In the genomic region with DNA sequence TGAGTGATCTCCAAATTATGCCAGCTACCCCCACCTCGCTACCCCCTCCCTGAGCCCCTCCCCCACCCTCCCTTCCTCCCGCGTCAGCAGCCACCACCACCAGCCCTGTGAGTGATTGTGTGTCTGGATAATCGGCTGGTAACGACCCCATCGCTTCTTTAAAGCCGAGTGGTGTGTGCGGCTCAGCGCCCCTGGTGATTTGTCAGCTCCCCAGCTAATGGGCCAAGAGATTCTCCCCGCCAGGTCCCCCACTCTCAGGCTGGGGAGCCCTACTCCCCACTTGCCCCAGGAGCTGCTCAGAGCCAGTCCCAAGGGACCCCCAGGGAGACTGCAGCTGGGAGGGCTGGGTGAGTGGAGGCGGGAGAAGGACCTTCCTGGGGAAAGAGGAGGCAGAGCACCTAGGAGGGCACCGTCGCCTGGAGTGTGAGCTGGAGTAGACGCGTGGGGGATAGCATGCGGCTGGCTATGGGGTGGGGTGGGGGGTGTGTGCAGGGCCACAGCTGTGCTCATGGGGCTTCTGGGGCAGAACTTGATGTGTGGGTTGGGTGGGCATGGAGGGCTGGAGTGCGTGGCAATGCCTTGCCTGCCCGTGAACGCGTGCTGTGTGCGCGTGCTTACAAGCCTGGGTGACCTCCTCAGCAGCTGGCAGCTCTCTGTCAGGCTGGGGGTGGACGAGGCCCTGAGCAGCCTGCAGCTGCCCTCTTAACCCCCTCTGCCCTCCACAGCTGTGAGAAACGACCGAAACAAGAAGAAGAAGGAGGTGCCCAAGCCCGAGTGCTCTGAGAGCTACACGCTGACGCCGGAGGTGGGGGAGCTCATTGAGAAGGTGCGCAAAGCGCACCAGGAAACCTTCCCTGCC, we compare ENCODE assay signal across 2 cellular contexts.
TF ChIP-seq lines count a peak whose summit lies in the region.

No MANE protein-coding gene starts in this region.

TF ChIP-seq in GM12878, 131 proteins besides CTCF, POLR2A, EP300 and RAD21:
- TF ChIP-seq KAT2A (conservative IDR thresholded peaks at IDR 0.05; ENCODE audit: control insufficient read depth, low read depth, low read length) = no peak
- TF ChIP-seq HDAC6 (IDR thresholded peaks at IDR 0.05; ENCODE audit: unreplicated experiment) = no peak
- 0 out of 2 replicates have a peak, but pooled peaks have one; percentile 10 for TF ChIP-seq TCF3 (IDR thresholded peaks at IDR 0.05; ENCODE audit: borderline replicate concordance, insufficient read depth, low read depth, low read length)
- TF ChIP-seq PAX8 (IDR thresholded peaks at IDR 0.05) = no peak
- TF ChIP-seq ATF3 (IDR thresholded peaks at IDR 0.05; ENCODE audit: borderline replicate concordance, extremely low read depth, low read depth, low read length) = no peak

TF ChIP-seq in neural cell, 6 proteins besides CTCF, POLR2A, EP300 and RAD21:
- TF ChIP-seq MXI1 (conservative IDR thresholded peaks at IDR 0.05; ENCODE audit: poor library complexity, severe bottlenecking) = no peak
- no peak for TF ChIP-seq SMC3 (conservative IDR thresholded peaks at IDR 0.05; ENCODE audit: poor library complexity)
- peak; percentile 77 for TF ChIP-seq TAF1 (IDR thresholded peaks at IDR 0.05; ENCODE audit: low read depth)
- TF ChIP-seq EZH2 (IDR thresholded peaks at IDR 0.05; ENCODE audit: borderline replicate concordance, insufficient read depth, low read length, poor library complexity, severe bottlenecking) = no peak
- TF ChIP-seq POLR2AphosphoS5 (IDR thresholded peaks at IDR 0.05) = peak; percentile 79
- TF ChIP-seq, protein P1, sequence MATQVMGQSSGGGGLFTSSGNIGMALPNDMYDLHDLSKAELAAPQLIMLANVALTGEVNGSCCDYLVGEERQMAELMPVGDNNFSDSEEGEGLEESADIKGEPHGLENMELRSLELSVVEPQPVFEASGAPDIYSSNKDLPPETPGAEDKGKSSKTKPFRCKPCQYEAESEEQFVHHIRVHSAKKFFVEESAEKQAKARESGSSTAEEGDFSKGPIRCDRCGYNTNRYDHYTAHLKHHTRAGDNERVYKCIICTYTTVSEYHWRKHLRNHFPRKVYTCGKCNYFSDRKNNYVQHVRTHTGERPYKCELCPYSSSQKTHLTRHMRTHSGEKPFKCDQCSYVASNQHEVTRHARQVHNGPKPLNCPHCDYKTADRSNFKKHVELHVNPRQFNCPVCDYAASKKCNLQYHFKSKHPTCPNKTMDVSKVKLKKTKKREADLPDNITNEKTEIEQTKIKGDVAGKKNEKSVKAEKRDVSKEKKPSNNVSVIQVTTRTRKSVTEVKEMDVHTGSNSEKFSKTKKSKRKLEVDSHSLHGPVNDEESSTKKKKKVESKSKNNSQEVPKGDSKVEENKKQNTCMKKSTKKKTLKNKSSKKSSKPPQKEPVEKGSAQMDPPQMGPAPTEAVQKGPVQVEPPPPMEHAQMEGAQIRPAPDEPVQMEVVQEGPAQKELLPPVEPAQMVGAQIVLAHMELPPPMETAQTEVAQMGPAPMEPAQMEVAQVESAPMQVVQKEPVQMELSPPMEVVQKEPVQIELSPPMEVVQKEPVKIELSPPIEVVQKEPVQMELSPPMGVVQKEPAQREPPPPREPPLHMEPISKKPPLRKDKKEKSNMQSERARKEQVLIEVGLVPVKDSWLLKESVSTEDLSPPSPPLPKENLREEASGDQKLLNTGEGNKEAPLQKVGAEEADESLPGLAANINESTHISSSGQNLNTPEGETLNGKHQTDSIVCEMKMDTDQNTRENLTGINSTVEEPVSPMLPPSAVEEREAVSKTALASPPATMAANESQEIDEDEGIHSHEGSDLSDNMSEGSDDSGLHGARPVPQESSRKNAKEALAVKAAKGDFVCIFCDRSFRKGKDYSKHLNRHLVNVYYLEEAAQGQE (IDR thresholded peaks at IDR 0.05; ENCODE audit: borderline replicate concordance) = peak; percentile 38
